ENCODE assay signal across 16 cellular contexts in the genomic region with DNA sequence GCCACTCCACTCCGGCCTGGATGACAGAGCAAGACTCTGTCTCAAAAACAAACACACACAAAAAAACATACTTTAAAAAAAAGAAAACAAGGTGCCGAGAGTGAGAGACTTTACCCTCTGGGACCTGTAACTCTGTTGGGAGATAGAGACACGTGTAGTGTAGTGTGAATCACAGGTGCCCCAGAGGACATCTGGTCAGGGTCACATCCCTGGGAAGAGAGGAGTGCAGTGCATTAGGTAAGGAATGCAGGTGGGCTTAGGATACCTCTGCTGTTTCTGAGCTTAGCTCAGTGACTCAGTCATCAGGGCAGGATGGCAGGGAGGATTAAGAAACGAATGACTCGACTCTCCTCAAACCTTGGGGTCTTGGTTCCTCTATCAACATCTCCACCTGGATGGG.
DNase-seq lines count a peak whose midpoint lies in the region; ATAC-seq and TF ChIP-seq lines count a peak whose summit lies in the region.
"Had no signal": no experiment of that assay in that cellular context is flagged by ENCODE, and none has a peak within 500 bp of the region (broad histone marks: within the 10 kb centered on the region; RNA-seq: fewer than 3 reads in every experiment).

No MANE protein-coding gene starts in this region.

- no peaks in the 10 kb centered on the region for H4K20me1 ChIP-seq in mammary epithelial cell (ENCODE audit: insufficient read depth, low read length)
- no peaks in the 10 kb centered on the region for H4K20me1 ChIP-seq in neural progenitor cell (ENCODE audit: low read depth)

- H3K4me2 ChIP-seq in mammary epithelial cell (ENCODE audit: insufficient read depth, low read depth, low read length) (no peak overlapping the region), neural progenitor cell (no peak overlapping the region)

- POLR2A ChIA-PET in MCF 10A (lab: Yijun Ruan, JAX): no interaction called here

- in situ Hi-C loops in mammary epithelial cell (cut with MboI; ENCODE audit: low sequenced_read_pairs in 2 of 2): no loop called here

- no peaks in the 10 kb centered on the region for H3K4me1 ChIP-seq in mammary epithelial cell (ENCODE audit: insufficient read depth, low read length)
- H3K4me1 ChIP-seq in neural progenitor cell: no peaks in the 10 kb centered on the region
- H3K4me1 ChIP-seq in subcutaneous abdominal adipose tissue (ENCODE audit: control insufficient read depth in 5 of 5, insufficient read depth in 5 of 5, low read length in 5 of 5): peaks cover 6 to 25% (median 18%) of the 10 kb centered on the region in 5 donors

- BruUV-seq in MCF 10A (replicated peaks; lab: Mats Ljungman, UMichigan) (no TSS peak), mammary epithelial cell (replicated peaks; lab: Mats Ljungman, UMichigan) (no TSS peak)

- H3K27ac Mint-ChIP-seq in MCF 10A (ENCODE audit: low read depth, unreplicated experiment) (peak overlapping the region; percentile 67), neural progenitor cell (peak overlapping the region; percentile 11)
- H3K27ac Mint-ChIP-seq: CD8-positive, alpha-beta T cell had no signal

- H3K36me3 Mint-ChIP-seq in MCF 10A (ENCODE audit: insufficient read depth, unreplicated experiment): peaks cover 51% of the 10 kb centered on the region
- no peaks in the 10 kb centered on the region for H3K36me3 Mint-ChIP-seq in neural progenitor cell
- H3K36me3 Mint-ChIP-seq: CD14-positive monocyte; CD8-positive, alpha-beta T cell had no signal

- intact Hi-C loops in MCF 10A (cut with micrococcal nuclease): no loop called here
- intact Hi-C loops in mammary epithelial cell (cut with micrococcal nuclease): no loop called here

- no peak for ATAC-seq in HG02623 (IDR thresholded peaks at IDR 0.05; ENCODE audit: unreplicated experiment)
- no peak for ATAC-seq in GM19023 (IDR thresholded peaks at IDR 0.05; ENCODE audit: unreplicated experiment)
- ATAC-seq: CD8-positive, alpha-beta T cell; HCT116 had no signal

- dilution Hi-C loops in mammary epithelial cell (cut with HindIII; ENCODE audit: low sequenced_read_pairs): no loop called here

- no peak overlapping the region for H3K9ac ChIP-seq in mammary epithelial cell (ENCODE audit: insufficient read depth, low read length)
- no peak overlapping the region for H3K9ac ChIP-seq in neural progenitor cell
- no peak overlapping the region for H3K9ac ChIP-seq in subcutaneous abdominal adipose tissue (ENCODE audit: low read length in 5 of 5)

- H3K4me3 ChIP-seq in mammary epithelial cell (replicated peaks in 1 of 3; ENCODE audit: insufficient read depth in 1 of 3, low read depth in 2 of 3, low read length in 3 of 3) (no peak overlapping the region), epithelial cell of esophagus (ENCODE audit: low read length) (no peak overlapping the region), neural progenitor cell (no peak overlapping the region), subcutaneous abdominal adipose tissue (ENCODE audit: low read depth in 1 of 5, low read length in 5 of 5) (no peak overlapping the region)

- TF ChIP-seq CTCF in MCF 10A (IDR thresholded peaks at IDR 0.05; ENCODE audit: unreplicated experiment): no peak
- no peak for TF ChIP-seq CTCF in mammary epithelial cell (conservative IDR thresholded peaks at IDR 0.05 in 1 of 2, IDR thresholded peaks at IDR 0.05 in 1 of 2; ENCODE audit: extremely low read depth in 1 of 2, insufficient read depth in 1 of 2, low read depth in 1 of 2, low read length in 2 of 2)
- TF ChIP-seq CTCF in epithelial cell of esophagus (IDR thresholded peaks at IDR 0.05; ENCODE audit: insufficient read depth, low read depth, low read length, missing control alignments): no peak
- TF ChIP-seq CTCF in neural progenitor cell (IDR thresholded peaks at IDR 0.05): no peak

- DNase-seq in MCF 10A (ENCODE audit: unreplicated experiment) (no peak), mammary epithelial cell (no peak), epithelial cell of esophagus (ENCODE audit: low read depth) (peak; percentile 16), neural progenitor cell (ENCODE audit: low spot score) (no peak), NCI-H1092 (lab: John Stamatoyannopoulos, UW) (no peak)
- DNase-seq: CD8-positive, alpha-beta T cell; COR-L47; DMS153; DMS79 treated with DMSO at 0.1 percent for 48 hours; GDM1 had no signal

- H3K27me3 Mint-ChIP-seq in MCF 10A (ENCODE audit: insufficient read depth, unreplicated experiment): no peaks in the 10 kb centered on the region
- H3K27me3 Mint-ChIP-seq in neural progenitor cell (ENCODE audit: insufficient read depth, low read depth): peaks cover 10% of the 10 kb centered on the region

- no peaks in the 10 kb centered on the region for H3K9me3 ChIP-seq in mammary epithelial cell (replicated peaks; ENCODE audit: insufficient read depth, low read length)
- no peaks in the 10 kb centered on the region for H3K9me3 ChIP-seq in neural progenitor cell (ENCODE audit: low read depth)
- H3K9me3 ChIP-seq in subcutaneous abdominal adipose tissue (ENCODE audit: control insufficient read depth in 5 of 5, low read length in 5 of 5): no peaks in the 10 kb centered on the region

- no peak overlapping the region for H3K27ac ChIP-seq in mammary epithelial cell (ENCODE audit: insufficient read depth, low read depth, low read length)
- no peak overlapping the region for H3K27ac ChIP-seq in neural progenitor cell
- peak overlapping the region; percentile 52 for H3K27ac ChIP-seq in subcutaneous abdominal adipose tissue (ENCODE audit: low read depth, low read length)
- H3K27ac ChIP-seq: 22Rv1 had no signal

- H3K79me2 ChIP-seq in mammary epithelial cell (ENCODE audit: insufficient read depth, low read length) (no peaks in the 10 kb centered on the region), neural progenitor cell (ENCODE audit: low read depth) (no peaks in the 10 kb centered on the region)

- H3K9me3 Mint-ChIP-seq in MCF 10A (ENCODE audit: unreplicated experiment) (no peaks in the 10 kb centered on the region), neural progenitor cell (no peaks in the 10 kb centered on the region)
- H3K9me3 Mint-ChIP-seq: CD8-positive, alpha-beta T cell had no signal

- peaks cover 14% of the 10 kb centered on the region for H3K4me1 Mint-ChIP-seq in MCF 10A (ENCODE audit: insufficient read depth, unreplicated experiment)
- H3K4me1 Mint-ChIP-seq in neural progenitor cell: peaks cover 4% of the 10 kb centered on the region
- H3K4me1 Mint-ChIP-seq: CD14-positive monocyte had no signal

- 95% methylated on average over 5 of the region's 5 CpGs for WGBS in mammary epithelial cell (ENCODE audit: low coverage, missing lambda C conversion rate)

- H2AFZ ChIP-seq in mammary epithelial cell (ENCODE audit: low read depth, low read length) (no peak overlapping the region), neural progenitor cell (replicated peaks) (no peak overlapping the region)

- no peaks in the 10 kb centered on the region for H3F3A ChIP-seq in neural progenitor cell (ENCODE audit: low read depth)

- H3K36me3 ChIP-seq in mammary epithelial cell (ENCODE audit: insufficient read depth, low read length) (no peaks in the 10 kb centered on the region), neural progenitor cell (no peaks in the 10 kb centered on the region), subcutaneous abdominal adipose tissue (ENCODE audit: control insufficient read depth in 5 of 5, insufficient read depth in 5 of 5, low read length in 5 of 5) (peaks cover 0 to 41% (median 25%) of the 10 kb centered on the region in 5 donors)

- H3K27me3 ChIP-seq in mammary epithelial cell (ENCODE audit: insufficient read depth, low read length) (no peaks in the 10 kb centered on the region), neural progenitor cell (no peaks in the 10 kb centered on the region), subcutaneous abdominal adipose tissue (ENCODE audit: control insufficient read depth in 5 of 5, insufficient read depth in 4 of 5, low read length in 5 of 5) (no peaks in the 10 kb centered on the region)

- H3K4me3 Mint-ChIP-seq in MCF 10A (ENCODE audit: unreplicated experiment) (no peak overlapping the region), neural progenitor cell (no peak overlapping the region)
- H3K4me3 Mint-ChIP-seq: CD14-positive monocyte; CD8-positive, alpha-beta T cell had no signal

- CTCF ChIA-PET in MCF 10A (lab: Yijun Ruan, JAX) (interaction anchor here (0.7 kb wide), 1 partner anchor 169 kb away, joined by 4 read pairs; no protein-coding TSS in a partner anchor), mammary epithelial cell (lab: Charles Lee; ENCODE audit: low non-redundant PET) (no interaction called here)
